ENCODE assay signal across 1 cellular context in genomic region chr1:21874328-21874727, GRCh38.
TF ChIP-seq lines count a peak whose summit lies in the region.

No MANE protein-coding gene starts in this region.

TF ChIP-seq in H1, 55 proteins besides CTCF, POLR2A, EP300 and RAD21 (continued from another document):
- no peak for TF ChIP-seq NRF1 (IDR thresholded peaks at IDR 0.05; ENCODE audit: low read depth, low read length)
TF ChIP-seq in H1: peak in this region for 0.
